Comparison of ENCODE assay signal across 1 cellular context in genomic region chr7:85554294-85554877, GRCh38.
TF ChIP-seq lines count a peak whose summit lies in the region.

No MANE protein-coding gene starts in this region.

TF ChIP-seq in Ishikawa, 13 proteins besides CTCF, POLR2A, EP300 and RAD21 (continued from another document):
- TF ChIP-seq REST (IDR thresholded peaks at IDR 0.05; ENCODE audit: low read depth): no peak
- no peak for TF ChIP-seq MAX (IDR thresholded peaks at IDR 0.05)
- no peak for TF ChIP-seq ZBTB7A (IDR thresholded peaks at IDR 0.05; ENCODE audit: low read depth)
- no peak for TF ChIP-seq TCF12 (IDR thresholded peaks at IDR 0.05; ENCODE audit: low read depth)
- TF ChIP-seq CREB1 (IDR thresholded peaks at IDR 0.05; ENCODE audit: low read depth): no peak
